14 cellular contexts compared by ENCODE assay signal in genomic region chr1:173097001-173097400, GRCh38. TPM values are rescaled to one million over a fixed set of nuclear protein-coding genes. Genes with fewer than 3 reads are reported as not detected.
"Had no signal": no experiment of that assay in that cellular context is flagged by ENCODE, and none has a peak within 500 bp of the region (broad histone marks: within the 10 kb centered on the region; RNA-seq: fewer than 3 reads in every experiment).

No MANE protein-coding gene starts in this region.

- H3K27ac ChIP-seq: cardiac muscle cell, lower lobe of right lung, psoas muscle, right lobe of liver, suprapubic skin had no signal

- H3K9me3 ChIP-seq: lower lobe of right lung, psoas muscle, right lobe of liver, suprapubic skin had no signal

- DNase-seq: activated CD4-positive, alpha-beta T cell treated with anti-CD3 and anti-CD28 coated beads for 1 hour; activated CD4-positive, alpha-beta T cell treated with anti-CD3 and anti-CD28 coated beads, Interleukin-2, amount 50 U/mL, for 48 hours; activated gamma-delta T cell; activated T-cell treated with anti-CD3 and anti-CD28 coated beads, Interleukin-2, amount 50 U/mL, for 48 hours; anterior cingulate cortex; lower lobe of right lung; natural killer cell; occipital lobe; psoas muscle; right lobe of liver; stimulated activated CD4-positive, alpha-beta T cell treated with anti-CD3 and anti-CD28 coated beads, Interleukin-12 subunit alpha, Interleukin-12 subunit beta, amount 100 ng/mL, for 4 hours; stimulated activated naive CD8-positive, alpha-beta T cell treated with anti-CD3 and anti-CD28 coated beads, Interleukin-15, Interleukin-2, amounts not matched to agents 100 U/mL and 50 U/mL, for 24 hours had no signal

- ATAC-seq: lower lobe of right lung; natural killer cell; psoas muscle; right lobe of liver; stimulated activated naive CD8-positive, alpha-beta T cell treated with anti-CD3 and anti-CD28 coated beads, Interleukin-15, Interleukin-2, amounts not matched to agents 100 U/mL and 50 U/mL, for 24 hours had no signal

- H3K27me3 ChIP-seq: cardiac muscle cell, right lobe of liver, suprapubic skin had no signal

- H3K36me3 ChIP-seq: cardiac muscle cell, lower lobe of right lung, right lobe of liver, suprapubic skin had no signal

- H3K4me1 ChIP-seq: lower lobe of right lung, psoas muscle, right lobe of liver, suprapubic skin had no signal

- H3K4me3 ChIP-seq: cardiac muscle cell, lower lobe of right lung, psoas muscle, right lobe of liver, suprapubic skin had no signal

RNA-seq across cellular contexts. Expression of gene TNFSF18, which starts 46.3 kb away (rescaled TPM):
- total RNA-seq: right lobe of liver had no signal
- polyA plus RNA-seq: cardiac muscle cell had no signal
